Comparison of ENCODE assay signal across 8 cellular contexts in genomic region chr15:40469776-40470390, GRCh38. TPM values are rescaled to one million over a fixed set of nuclear protein-coding genes. Genes with fewer than 3 reads are reported as not detected.
DNase-seq lines count a peak whose midpoint lies in the region.

No MANE protein-coding gene starts in this region.

- peak overlapping the region; percentile 45 for H3K27ac Mint-ChIP-seq in T-helper 1 cell treated with Interleukin-12 subunit alpha and Interleukin-12 subunit beta and Interleukin-4 antibody, amounts not matched to agents 30 μg/mL and 1 μg/mL, for 36 hours
- H3K27ac Mint-ChIP-seq in activated naive CD8-positive, alpha-beta T cell, result peak overlapping the region; percentile 48
- H3K27ac Mint-ChIP-seq in immature natural killer cell, result peak overlapping the region; percentile 57 to 91 (median 82)

- DNase-seq in T-helper 1 cell (no peak), immature natural killer cell (no peak), substantia nigra (lab: John Stamatoyannopoulos, UW) (peak in 1 of 49 donors; percentile 22), NCI-H345 treated with DMSO at 0.1 percent for 48 hours (lab: John Stamatoyannopoulos, UW; ENCODE audit: unreplicated experiment) (no peak), middle frontal gyrus (ENCODE audit: extremely low spot score, low spot score) (no peak), HCEC 1CT (no peak)

- no peaks in the 10 kb centered on the region for H3K9me3 Mint-ChIP-seq in T-helper 1 cell treated with Interleukin-12 subunit alpha and Interleukin-12 subunit beta and Interleukin-4 antibody, amounts not matched to agents 30 μg/mL and 1 μg/mL, for 36 hours
- H3K9me3 Mint-ChIP-seq in activated naive CD8-positive, alpha-beta T cell (ENCODE audit: low read depth), result no peaks in the 10 kb centered on the region
- H3K9me3 Mint-ChIP-seq in immature natural killer cell, result no peaks in the 10 kb centered on the region

- H3K27ac ChIP-seq in substantia nigra (ENCODE audit: low read depth, low read length, poor library complexity, severe bottlenecking), result peak overlapping the region; percentile 80

- H3K27me3 Mint-ChIP-seq in T-helper 1 cell treated with Interleukin-12 subunit alpha and Interleukin-12 subunit beta and Interleukin-4 antibody, amounts not matched to agents 30 μg/mL and 1 μg/mL, for 36 hours (ENCODE audit: low read depth), result peaks cover 2% of the 10 kb centered on the region
- no peaks in the 10 kb centered on the region for H3K27me3 Mint-ChIP-seq in activated naive CD8-positive, alpha-beta T cell
- no peaks in the 10 kb centered on the region for H3K27me3 Mint-ChIP-seq in immature natural killer cell (ENCODE audit: low read depth in 3 of 3)

- peaks cover 8% of the 10 kb centered on the region for H3K36me3 Mint-ChIP-seq in T-helper 1 cell treated with Interleukin-12 subunit alpha and Interleukin-12 subunit beta and Interleukin-4 antibody, amounts not matched to agents 30 μg/mL and 1 μg/mL, for 36 hours (ENCODE audit: low read depth)
- H3K36me3 Mint-ChIP-seq in activated naive CD8-positive, alpha-beta T cell, result peaks cover 2% of the 10 kb centered on the region
- peaks cover 0 to 9% (median 0%) of the 10 kb centered on the region in 3 donors for H3K36me3 Mint-ChIP-seq in immature natural killer cell

- H3K4me3 Mint-ChIP-seq in T-helper 1 cell treated with Interleukin-12 subunit alpha and Interleukin-12 subunit beta and Interleukin-4 antibody, amounts not matched to agents 30 μg/mL and 1 μg/mL, for 36 hours, result peak overlapping the region; percentile 51
- H3K4me3 Mint-ChIP-seq in activated naive CD8-positive, alpha-beta T cell, result peak overlapping the region; percentile 63
- H3K4me3 Mint-ChIP-seq in immature natural killer cell, result peak overlapping the region; percentile 43 to 70 (median 66)

- peaks cover 27% of the 10 kb centered on the region for H3K4me1 Mint-ChIP-seq in T-helper 1 cell treated with Interleukin-12 subunit alpha and Interleukin-12 subunit beta and Interleukin-4 antibody, amounts not matched to agents 30 μg/mL and 1 μg/mL, for 36 hours (ENCODE audit: low read depth)
- peaks cover 43% of the 10 kb centered on the region for H3K4me1 Mint-ChIP-seq in activated naive CD8-positive, alpha-beta T cell (ENCODE audit: low read depth)
- H3K4me1 Mint-ChIP-seq in immature natural killer cell, result peaks cover 15 to 18% of the 10 kb centered on the region in 2 donors

RNA-seq across cellular contexts. Expression of gene CHST14, which starts 0.9 kb away (rescaled TPM):
- polyA plus RNA-seq in immature natural killer cell, result 1 to 10 TPM; 1.9 to 3.6 (median 3.3) TPM

RNA-seq across cellular contexts. Expression of gene BAHD1, which starts 29.1 kb away (rescaled TPM):
- polyA plus RNA-seq in immature natural killer cell, result 1 to 10 TPM; 2.1 to 6.1 (median 3.4) TPM
